Comparison of ENCODE assay signal across 24 cellular contexts in the genomic region with DNA sequence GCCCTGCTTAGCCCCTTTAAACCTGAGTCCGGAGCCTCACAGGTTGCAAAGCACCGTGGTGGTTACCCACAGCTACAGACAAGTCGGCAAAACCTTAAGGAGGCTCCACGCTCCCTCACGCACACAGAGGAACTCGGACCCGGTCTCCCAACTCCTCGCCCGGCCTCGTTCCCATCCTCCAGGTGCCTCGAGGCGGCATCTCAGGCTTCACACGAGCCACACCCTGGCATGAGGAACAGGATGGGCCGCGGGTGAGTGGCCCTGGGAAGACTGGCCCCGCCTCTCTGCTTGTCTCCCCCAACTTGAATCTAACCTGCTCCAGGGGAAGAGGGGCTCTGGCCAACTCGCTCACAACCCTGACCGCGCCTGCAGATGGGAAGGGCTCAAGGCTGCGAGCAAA.
"Had no signal": no experiment of that assay in that cellular context is flagged by ENCODE, and none has a peak within 500 bp of the region (broad histone marks: within the 10 kb centered on the region; RNA-seq: fewer than 3 reads in every experiment).

No MANE protein-coding gene starts in this region.

- H3K9me3 ChIP-seq: esophagus squamous epithelium, neutrophil, vagina had no signal

- H3K36me3 Mint-ChIP-seq: type B pancreatic cell had no signal

- H3K27ac ChIP-seq: breast epithelium, epithelial cell of prostate, esophagus squamous epithelium, left lung, neutrophil, thoracic aorta, vagina had no signal

- DNase-seq: activated CD4-positive, alpha-beta memory T cell treated with anti-CD3 and anti-CD28 coated beads for 36 hours; activated CD4-positive, alpha-beta T cell treated with anti-CD3 and anti-CD28 coated beads for 48 hours; activated naive CD8-positive, alpha-beta T cell treated with anti-CD3 and anti-CD28 coated beads, Interleukin-2, amount 50 U/mL, for 24 hours; activated T-cell treated with anti-CD3 and anti-CD28 coated beads, Interleukin-2, amount 50 U/mL, for 48 hours; amygdala; dermis blood vessel endothelial cell; effector CD4-positive, alpha-beta T cell; esophagus squamous epithelium; foreskin melanocyte; left lung; small intestine; stimulated activated CD4-positive, alpha-beta T cell treated with anti-CD3 and anti-CD28 coated beads, Interleukin-1b, Interleukin-23, amount 100 ng/mL, for 48 hours; stimulated activated naive CD4-positive, alpha-beta T cell had no signal

- H3K4me1 Mint-ChIP-seq: activated naive CD4-positive, alpha-beta T cell treated with anti-CD3 and anti-CD28 coated beads, Interleukin-2, amount 50 U/mL, for 24 hours had no signal

- H3K9me3 Mint-ChIP-seq: activated naive CD4-positive, alpha-beta T cell treated with anti-CD3 and anti-CD28 coated beads, Interleukin-2, amount 50 U/mL, for 24 hours; central memory CD8-positive, alpha-beta T cell; type B pancreatic cell had no signal

- ATAC-seq: activated naive CD8-positive, alpha-beta T cell treated with anti-CD3 and anti-CD28 coated beads, Interleukin-2, amount 50 U/mL, for 24 hours; sciatic nerve had no signal

- H3K4me3 Mint-ChIP-seq: activated CD4-positive, alpha-beta memory T cell treated with anti-CD3 and anti-CD28 coated beads for 36 hours; activated naive CD4-positive, alpha-beta T cell treated with anti-CD3 and anti-CD28 coated beads, Interleukin-2, amount 50 U/mL, for 24 hours; activated naive CD8-positive, alpha-beta T cell treated with anti-CD3 and anti-CD28 coated beads, Interleukin-2, amount 50 U/mL, for 24 hours; central memory CD8-positive, alpha-beta T cell; nephron; type B pancreatic cell had no signal

- H3K4me1 ChIP-seq: breast epithelium, left lung, vagina had no signal

- H3K4me3 ChIP-seq: breast epithelium, esophagus squamous epithelium, left lung, thoracic aorta, vagina had no signal

- H3K27me3 ChIP-seq: breast epithelium, esophagus squamous epithelium, left lung, neutrophil, vagina had no signal

- H3K27ac Mint-ChIP-seq: activated CD4-positive, alpha-beta memory T cell treated with anti-CD3 and anti-CD28 coated beads for 36 hours; activated naive CD4-positive, alpha-beta T cell treated with anti-CD3 and anti-CD28 coated beads, Interleukin-2, amount 50 U/mL, for 24 hours; activated naive CD8-positive, alpha-beta T cell treated with anti-CD3 and anti-CD28 coated beads, Interleukin-2, amount 50 U/mL, for 24 hours; nephron; progenitor cell of endocrine pancreas; type B pancreatic cell had no signal

- H3K36me3 ChIP-seq: breast epithelium, neutrophil, thoracic aorta, vagina had no signal
